32 cellular contexts compared by ENCODE assay signal in genomic region chr1:215625949-215626348, GRCh38.
"Had no signal": no experiment of that assay in that cellular context is flagged by ENCODE, and none has a peak within 500 bp of the region (broad histone marks: within the 10 kb centered on the region; RNA-seq: fewer than 3 reads in every experiment).

No MANE protein-coding gene starts in this region.

- DNase-seq: Karpas-422, Kasumi-1, MG63, MM.1S, MV-4-11, NCI-H1048, NCI-H1092, NCI-H1092 treated with DMSO at 0.1 percent for 48 hours, NCI-H1105, NCI-H1417 treated with DMSO at 0.1 percent for 48 hours, NCI-H1436, NCI-H1436 treated with DMSO at 0.1 percent for 48 hours, NCI-H146, NCI-H1694, NCI-H1694 treated with DMSO at 0.1 percent for 48 hours, NCI-H187, NCI-H187 treated with DMSO at 0.1 percent for 48 hours, NCI-H1930, NCI-H2029, NCI-H2029 treated with DMSO at 0.1 percent for 48 hours, NCI-H2081, NCI-H2081 treated with DMSO at 0.1 percent for 48 hours, NCI-H2107, NCI-H2171, NCI-H2171 treated with DMSO at 0.1 percent for 48 hours, NCI-H2227 treated with DMSO at 0.1 percent for 48 hours, NCI-H226, NCI-H345, NCI-H446, NCI-H510A, NCI-H510A treated with DMSO at 0.1 percent for 48 hours, NCI-H524 had no signal

- H3K9me3 ChIP-seq: MG63 had no signal

- H3K27me3 ChIP-seq: MG63 had no signal

- H3K4me3 ChIP-seq: MG63 had no signal
